In the genomic region with DNA sequence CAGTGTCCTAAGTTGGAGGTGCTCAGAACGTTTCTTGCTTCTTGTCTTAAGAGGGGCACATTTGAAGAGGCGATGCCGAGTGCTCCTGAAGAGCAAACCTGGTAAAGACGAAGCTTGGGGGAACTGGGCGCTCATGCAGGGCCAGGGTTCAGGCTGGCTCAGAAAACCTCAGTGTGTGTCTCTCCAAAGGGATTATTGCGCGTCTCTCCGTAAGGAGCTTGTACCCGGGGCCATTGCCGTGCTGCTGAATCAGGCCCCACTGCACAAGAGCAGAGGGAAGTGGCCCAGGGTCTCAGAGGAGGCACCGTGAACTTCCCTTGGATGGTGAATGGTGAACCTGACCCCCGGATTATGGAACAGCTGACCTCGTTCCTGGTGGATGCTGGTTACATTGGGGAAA, we compare ENCODE assay signal across 19 cellular contexts. TPM values are rescaled to one million over a fixed set of nuclear protein-coding genes. Genes with fewer than 3 reads are reported as not detected.
DNase-seq lines count a peak whose midpoint lies in the region; ATAC-seq and TF ChIP-seq lines count a peak whose summit lies in the region.
"Had no signal": no experiment of that assay in that cellular context is flagged by ENCODE, and none has a peak within 500 bp of the region (broad histone marks: within the 10 kb centered on the region; RNA-seq: fewer than 3 reads in every experiment).

No MANE protein-coding gene starts in this region.

- H3K9me3 ChIP-seq in OCI-LY7 (ENCODE audit: low read length) = 0 out of 2 replicates have a peak, but pooled peaks cover 5% of the 10 kb centered on the region
- no peaks in the 10 kb centered on the region for H3K9me3 ChIP-seq in gastrocnemius medialis

- no peak overlapping the region for H3K4me3 Mint-ChIP-seq in activated naive CD4-positive, alpha-beta T cell treated with anti-CD3 and anti-CD28 coated beads, Interleukin-2, amount 50 U/mL, for 24 hours
- no peak overlapping the region for H3K4me3 Mint-ChIP-seq in chondrocyte (ENCODE audit: unreplicated experiment)
- H3K4me3 Mint-ChIP-seq: CD4-positive, alpha-beta memory T cell; GM23338 had no signal

- H2AFZ ChIP-seq in OCI-LY7 (ENCODE audit: low read length) = no peak overlapping the region
- H2AFZ ChIP-seq: GM23338 had no signal

- no peaks in the 10 kb centered on the region for H4K20me1 ChIP-seq in OCI-LY7 (ENCODE audit: insufficient read depth, low read length)

- no peaks in the 10 kb centered on the region for H3K79me2 ChIP-seq in OCI-LY7 (ENCODE audit: insufficient read depth, low read depth, low read length)

- in situ Hi-C loops in gastrocnemius medialis (cut with MboI; ENCODE audit: low sequenced_read_pairs in 4 of 4) = no loop called here

- H3K4me2 ChIP-seq in OCI-LY7 (ENCODE audit: low read length) = no peak overlapping the region
- H3K4me2 ChIP-seq: GM23338 had no signal

- no peaks in the 10 kb centered on the region for H3K9me3 Mint-ChIP-seq in activated naive CD4-positive, alpha-beta T cell treated with anti-CD3 and anti-CD28 coated beads, Interleukin-2, amount 50 U/mL, for 24 hours
- peaks cover 7 to 8% of the 10 kb centered on the region in 2 donors for H3K9me3 Mint-ChIP-seq in activated naive CD4-positive, alpha-beta T cell treated with anti-CD3 and anti-CD28 coated beads, Interleukin-2, amount 50 U/mL, for 72 hours
- H3K9me3 Mint-ChIP-seq in chondrocyte (ENCODE audit: low read depth) = no peaks in the 10 kb centered on the region
- H3K9me3 Mint-ChIP-seq: CD4-positive, alpha-beta memory T cell; GM23338 had no signal

- no peak for ATAC-seq in activated naive CD4-positive, alpha-beta T cell treated with anti-CD3 and anti-CD28 coated beads, Interleukin-2, amount 50 U/mL, for 72 hours
- ATAC-seq in sciatic nerve (no peak), gastrocnemius medialis (no peak)
- ATAC-seq: K562, PC-3 had no signal

- TF ChIP-seq POLR2A in gastrocnemius medialis (IDR thresholded peaks at IDR 0.05) = no peak

- CTCF ChIA-PET in OCI-LY7 (lab: Charles Lee; ENCODE audit: unreplicated experiment) = no interaction called here

- POLR2A ChIA-PET in OCI-LY7 (lab: Charles Lee) = no interaction called here

- H3K9me2 ChIP-seq in OCI-LY7 (ENCODE audit: insufficient read depth, low read length) = no peaks in the 10 kb centered on the region

- TF ChIP-seq CTCF in chondrocyte (IDR thresholded peaks at IDR 0.05) (no peak), OCI-LY7 (conservative IDR thresholded peaks at IDR 0.05; ENCODE audit: low read length) (no peak), gastrocnemius medialis (IDR thresholded peaks at IDR 0.05 in 4 of 5, conservative IDR thresholded peaks at IDR 0.05 in 1 of 5) (no peak)

- BruUV-seq in OCI-LY7 (replicated peaks; lab: Mats Ljungman, UMichigan) = no TSS peak

- no peak for DNase-seq in activated naive CD4-positive, alpha-beta T cell treated with anti-CD3 and anti-CD28 coated beads, Interleukin-2, amount 50 U/mL, for 72 hours (ENCODE audit: low spot score in 2 of 2)
- DNase-seq in H7 (peak; percentile 32), chondrocyte (ENCODE audit: low spot score) (peak; percentile 26), sciatic nerve (ENCODE audit: low spot score) (peak; percentile 43), OCI-LY7 (ENCODE audit: low spot score) (no peak), gastrocnemius medialis (no peak)
- no peak for DNase-seq in stimulated activated CD4-positive, alpha-beta T cell treated with anti-CD3 and anti-CD28 coated beads, Interleukin-1b, Interleukin-23, amount 100 ng/mL, for 48 hours
- DNase-seq: ACHN; CD4-positive, alpha-beta memory T cell; GF-D8; NCI-H1048; NCI-H146; NCI-H2227 treated with DMSO at 0.1 percent for 48 hours; NCI-H526; PC-3 had no signal

- no peaks in the 10 kb centered on the region for H3K4me1 ChIP-seq in OCI-LY7 (ENCODE audit: insufficient read depth, low read length, poor library complexity, severe bottlenecking)
- H3K4me1 ChIP-seq in gastrocnemius medialis = no peaks in the 10 kb centered on the region

- no peaks in the 10 kb centered on the region for H3K27me3 ChIP-seq in H7 (ENCODE audit: control insufficient read depth, insufficient read depth, low read length)
- peaks cover 8 to 11% (median 10%) of the 10 kb centered on the region in 3 donors for H3K27me3 ChIP-seq in gastrocnemius medialis

- H3K27ac ChIP-seq in OCI-LY7 (ENCODE audit: low read depth, low read length, poor library complexity, severe bottlenecking) (no peak overlapping the region), gastrocnemius medialis (no peak overlapping the region)
- H3K27ac ChIP-seq: HL-60 had no signal

- intact Hi-C loops in sciatic nerve (cut with DNase I) = no loop called here
- intact Hi-C loops in OCI-LY7 (cut with micrococcal nuclease; ENCODE audit: unreplicated experiment) = no loop called here
- intact Hi-C loops in gastrocnemius medialis (cut with DNase I; ENCODE audit: low total_unique reads) = no loop called here

- peaks cover 2% of the 10 kb centered on the region for H3K27me3 Mint-ChIP-seq in activated naive CD4-positive, alpha-beta T cell treated with anti-CD3 and anti-CD28 coated beads, Interleukin-2, amount 50 U/mL, for 24 hours
- peaks cover 30% of the 10 kb centered on the region for H3K27me3 Mint-ChIP-seq in chondrocyte (ENCODE audit: low read depth)

- H3K4me1 Mint-ChIP-seq in activated naive CD4-positive, alpha-beta T cell treated with anti-CD3 and anti-CD28 coated beads, Interleukin-2, amount 50 U/mL, for 24 hours = no peaks in the 10 kb centered on the region
- peaks cover 18% of the 10 kb centered on the region for H3K4me1 Mint-ChIP-seq in chondrocyte (ENCODE audit: low read depth)
- H3K4me1 Mint-ChIP-seq: CD4-positive, alpha-beta memory T cell had no signal

- H3K4me3 ChIP-seq in H7 (ENCODE audit: insufficient read depth, low read depth, low read length) (no peak overlapping the region), OCI-LY7 (ENCODE audit: low read depth, low read length, poor library complexity, severe bottlenecking) (no peak overlapping the region), gastrocnemius medialis (no peak overlapping the region)
- H3K4me3 ChIP-seq: GM23338, K562 had no signal

- peak overlapping the region; percentile 30 for H3K27ac Mint-ChIP-seq in activated naive CD4-positive, alpha-beta T cell treated with anti-CD3 and anti-CD28 coated beads, Interleukin-2, amount 50 U/mL, for 24 hours
- H3K27ac Mint-ChIP-seq in activated naive CD4-positive, alpha-beta T cell treated with anti-CD3 and anti-CD28 coated beads, Interleukin-2, amount 50 U/mL, for 72 hours = no peak overlapping the region
- H3K27ac Mint-ChIP-seq in chondrocyte (ENCODE audit: unreplicated experiment) = no peak overlapping the region
- H3K27ac Mint-ChIP-seq: GM23338 had no signal

- H3K36me3 ChIP-seq in H7 (replicated peaks; ENCODE audit: control insufficient read depth, insufficient read depth, low read length) (no peaks in the 10 kb centered on the region), OCI-LY7 (ENCODE audit: insufficient read depth, low read length) (no peaks in the 10 kb centered on the region), gastrocnemius medialis (no peaks in the 10 kb centered on the region)

- H3K36me3 Mint-ChIP-seq in activated naive CD4-positive, alpha-beta T cell treated with anti-CD3 and anti-CD28 coated beads, Interleukin-2, amount 50 U/mL, for 24 hours = no peaks in the 10 kb centered on the region
- no peaks in the 10 kb centered on the region for H3K36me3 Mint-ChIP-seq in activated naive CD4-positive, alpha-beta T cell treated with anti-CD3 and anti-CD28 coated beads, Interleukin-2, amount 50 U/mL, for 72 hours
- H3K36me3 Mint-ChIP-seq in chondrocyte (ENCODE audit: low read depth) = peaks cover 1% of the 10 kb centered on the region
- H3K36me3 Mint-ChIP-seq: CD4-positive, alpha-beta memory T cell had no signal

RNA-seq across cellular contexts. Expression of a gene that starts 44.4 kb away (rescaled TPM):
- not detected for total RNA-seq in activated naive CD4-positive, alpha-beta T cell treated with anti-CD3 and anti-CD28 coated beads, Interleukin-2, amount 50 U/mL, for 72 hours
- 0.14 and 0.22 TPM in 2 replicates for total RNA-seq in H7 (2014; rRNA removed; shearing (Covaris generic))
- total RNA-seq in chondrocyte (not detected in 3 replicates), sciatic nerve (0.09 TPM), OCI-LY7 (2022) (not detected in 2 replicates), gastrocnemius medialis (not detected)
- total RNA-seq in OCI-LY7 (2014; rRNA removed; shearing (Covaris generic)) = not detected in 2 replicates
- total RNA-seq: CD4-positive, alpha-beta memory T cell; GM23338; K562 had no signal

Comparison
In these comparisons a context has a peak if more than half of its experiments do, and no peak if none do; other contexts are left out.
1. DNase-seq: peak in H7 (single experiment), chondrocyte (single experiment) and sciatic nerve (single experiment); none in activated naive CD4-positive, alpha-beta T cell treated with anti-CD3 and anti-CD28 coated beads, Interleukin-2, amount 50 U/mL, for 72 hours (0 of 2), OCI-LY7 (single experiment), gastrocnemius medialis (0 of 2) and stimulated activated CD4-positive, alpha-beta T cell treated with anti-CD3 and anti-CD28 coated beads, Interleukin-1b, Interleukin-23, amount 100 ng/mL, for 48 hours (single experiment).